Comparison of ENCODE assay signal across 13 cellular contexts in the genomic region with DNA sequence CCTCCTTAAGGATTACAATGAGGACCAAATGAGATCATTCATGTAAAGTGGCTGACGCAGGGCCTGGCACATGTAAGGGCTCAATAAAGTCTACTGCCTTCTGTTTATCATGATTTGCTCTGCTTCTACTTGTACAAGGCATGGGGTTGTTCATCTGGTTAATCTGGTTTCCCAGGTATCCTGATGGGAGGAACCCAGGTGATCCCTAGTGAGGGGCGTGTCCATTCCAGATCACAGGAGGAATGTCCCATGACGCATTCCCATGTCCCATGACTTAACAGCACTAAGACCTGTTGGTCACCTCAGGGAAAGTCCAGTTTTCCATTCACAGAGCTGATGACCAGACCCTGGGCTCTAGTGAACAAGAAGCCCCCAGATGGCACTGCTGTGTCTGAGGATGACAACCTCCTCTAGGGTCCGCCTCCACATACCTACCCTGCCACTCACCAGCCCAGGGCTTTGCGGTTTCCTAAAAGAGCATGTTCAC. TPM values are rescaled to one million over a fixed set of nuclear protein-coding genes. Genes with fewer than 3 reads are reported as not detected.
A peak's percentile ranks its signal among the peaks of the same experiment; 100 is the strongest.
DNase-seq lines count a peak whose midpoint lies in the region; ATAC-seq and FAIRE-seq lines count a peak whose summit lies in the region.
"Had no signal": no experiment of that assay in that cellular context is flagged by ENCODE, and none has a peak within 500 bp of the region (broad histone marks: within the 10 kb centered on the region; RNA-seq: fewer than 3 reads in every experiment).

No MANE protein-coding gene starts in this region.

- FAIRE-seq in colon (lab: Jason Lieb, UNC) = peak; percentile 80
- FAIRE-seq: endothelial cell of umbilical vein had no signal

- H3K4me1 ChIP-seq in mesenchymal stem cell (ENCODE audit: control insufficient read depth, insufficient read depth, low read depth, low read length) = peaks cover 15% of the 10 kb centered on the region

- H3K9ac ChIP-seq in mesenchymal stem cell (ENCODE audit: low read length) = peak overlapping the region; percentile 87

- DNase-seq in SIG-M5 treated with dmso at 0.1 percent for 504 hours (lab: John Stamatoyannopoulos, UW; ENCODE audit: unreplicated experiment) (peak; percentile 78), SIG-M5 (lab: John Stamatoyannopoulos, UW) (no peak), mesenchymal stem cell (no peak), ureter (ENCODE audit: low spot score) (peak; percentile 86), HCEC 1CT (no peak)
- DNase-seq: NCI-H1930, nephron progenitor cell, T-helper 17 cell had no signal

- no peak overlapping the region for H2BK15ac ChIP-seq in mesenchymal stem cell (ENCODE audit: low read depth, poor library complexity, severe bottlenecking)

- peaks cover 4% of the 10 kb centered on the region for H3K79me1 ChIP-seq in mesenchymal stem cell (replicated peaks; ENCODE audit: low read length, poor library complexity, severe bottlenecking)

- H2BK5ac ChIP-seq in mesenchymal stem cell (ENCODE audit: low read depth, low read length, poor library complexity, severe bottlenecking) = no peak overlapping the region

- H3K18ac ChIP-seq in mesenchymal stem cell (ENCODE audit: low read depth in 1 of 2, low read length in 2 of 2) = no peak overlapping the region

- no peak overlapping the region for H3K14ac ChIP-seq in mesenchymal stem cell (ENCODE audit: low read length in 2 of 2)

- H4K8ac ChIP-seq in mesenchymal stem cell (ENCODE audit: low read length) = no peak overlapping the region

- no peak overlapping the region for H2AFZ ChIP-seq in mesenchymal stem cell (ENCODE audit: low read depth, low read length)

- H3K4me2 ChIP-seq in mesenchymal stem cell (ENCODE audit: low read length, poor library complexity, severe bottlenecking) = no peak overlapping the region

- no peaks in the 10 kb centered on the region for H3K9me3 ChIP-seq in mesenchymal stem cell (ENCODE audit: control insufficient read depth, low read length)

- H3K23ac ChIP-seq in mesenchymal stem cell (ENCODE audit: low read length in 2 of 2) = no peak overlapping the region

- ATAC-seq in GM18502 (IDR thresholded peaks at IDR 0.05; ENCODE audit: poor library complexity, unreplicated experiment) (no peak), GM19035 (IDR thresholded peaks at IDR 0.05; ENCODE audit: unreplicated experiment) (no peak)
- ATAC-seq: T-helper 17 cell had no signal

- H4K91ac ChIP-seq in mesenchymal stem cell (ENCODE audit: low read length) = no peak overlapping the region

- no peak overlapping the region for H2BK12ac ChIP-seq in mesenchymal stem cell (ENCODE audit: low read length in 2 of 2)

- H3K4me3 ChIP-seq in mesenchymal stem cell (ENCODE audit: insufficient read depth in 1 of 2, low read depth in 1 of 2, low read length in 2 of 2) = no peak overlapping the region

- H2BK120ac ChIP-seq in mesenchymal stem cell (ENCODE audit: low read depth, low read length) = no peak overlapping the region

- H2AK5ac ChIP-seq in mesenchymal stem cell (ENCODE audit: low read length, severe bottlenecking) = no peak overlapping the region

- WGBS in mesenchymal stem cell = 96% methylated on average over 5 of the region's 5 CpGs

- H3K4ac ChIP-seq in mesenchymal stem cell (ENCODE audit: low read depth in 1 of 2, low read length in 2 of 2) = no peak overlapping the region

- H3K27ac ChIP-seq in mesenchymal stem cell (ENCODE audit: low read length, poor library complexity, severe bottlenecking) = no peak overlapping the region

- peaks cover 0 to 26% of the 10 kb centered on the region in 2 experiments for H3K27me3 ChIP-seq in mesenchymal stem cell (ENCODE audit: control insufficient read depth in 1 of 2, insufficient read depth in 1 of 2, low read length in 2 of 2)

- peaks cover 0 to 4% of the 10 kb centered on the region in 2 experiments for H3K36me3 ChIP-seq in mesenchymal stem cell (ENCODE audit: control insufficient read depth in 1 of 2, insufficient read depth in 2 of 2, low read depth in 1 of 2, low read length in 2 of 2)

RNA-seq across cellular contexts. Expression of a gene that starts 11.5 kb away (rescaled TPM):
- 8.2 TPM for polyA plus RNA-seq in mesenchymal stem cell (2013, experiment 1 of 2)
- 7.4 TPM for polyA plus RNA-seq in mesenchymal stem cell (2013, experiment 2 of 2)
- 12.5 TPM for total RNA-seq in ureter

RNA-seq across cellular contexts. Expression of a gene that starts 11.5 kb away (rescaled TPM):
- 6.6 TPM for polyA plus RNA-seq in mesenchymal stem cell (2013, experiment 1 of 2)
- polyA plus RNA-seq in mesenchymal stem cell (2013, experiment 2 of 2) = 6.1 TPM
- 14.3 TPM for total RNA-seq in ureter

RNA-seq across cellular contexts. Expression of a gene that starts 26.1 kb away (rescaled TPM):
- 0.08 TPM for polyA plus RNA-seq in mesenchymal stem cell (2013, experiment 1 of 2)
- not detected for polyA plus RNA-seq in mesenchymal stem cell (2013, experiment 2 of 2)
- total RNA-seq in ureter = 5.6 TPM
- total RNA-seq: endothelial cell of umbilical vein, T-helper 17 cell had no signal
- polyA plus RNA-seq: AG04450 had no signal

Comparison
In these comparisons a context has a peak if more than half of its experiments do, and no peak if none do; other contexts are left out.
1. DNase-seq: peak in SIG-M5 treated with dmso at 0.1 percent for 504 hours (single experiment) and ureter (single experiment); none in SIG-M5 (single experiment), mesenchymal stem cell (single experiment) and HCEC 1CT (single experiment).